In genomic region chr12:9971158-9971557, GRCh38 we compare ENCODE assay signal across 1 cellular context.
TF ChIP-seq lines count a peak whose summit lies in the region.

TSS of gene CLEC12A (plus strand) at chr12:9971409. CDS start at chr12:9971597, 188 bp downstream.

TF ChIP-seq in HepG2, 621 proteins besides CTCF, POLR2A, EP300 and RAD21 (continued from another document):
- TF ChIP-seq ZBTB4 (CRISPR knock-in tag; IDR thresholded peaks at IDR 0.05; ENCODE audit: borderline replicate concordance) (no peak), RNF219 (CRISPR knock-in tag; IDR thresholded peaks at IDR 0.05) (no peak), ZHX2 (IDR thresholded peaks at IDR 0.05; ENCODE audit: low read depth) (no peak), ZHX2 (CRISPR knock-in tag; IDR thresholded peaks at IDR 0.05; ENCODE audit: borderline replicate concordance) (no peak), HDAC2 (CRISPR knock-in tag; IDR thresholded peaks at IDR 0.05) (no peak), SRSF9 (IDR thresholded peaks at IDR 0.05; ENCODE audit: borderline replicate concordance, insufficient read depth, low read depth, low read length, poor library complexity, severe bottlenecking) (no peak), GTF3A (CRISPR knock-in tag; conservative IDR thresholded peaks at IDR 0.05) (no peak), CREB1 (IDR thresholded peaks at IDR 0.05) (no peak), CREB1 (CRISPR knock-in tag; IDR thresholded peaks at IDR 0.05) (no peak), FLYWCH1 (CRISPR knock-in tag; IDR thresholded peaks at IDR 0.05) (no peak), POLR2AphosphoS2 (IDR thresholded peaks at IDR 0.05; ENCODE audit: low read depth, low read length) (no peak), NFKBIZ (CRISPR knock-in tag; IDR thresholded peaks at IDR 0.05) (no peak), YY1 (IDR thresholded peaks at IDR 0.05; ENCODE audit: insufficient read depth, insufficient replicate concordance, low read depth, low read length) (no peak)
